ENCODE assay signal across 8 cellular contexts in genomic region chr9:2017459-2018161, GRCh38. TPM values are rescaled to one million over a fixed set of nuclear protein-coding genes. Genes with fewer than 3 reads are reported as not detected.
DNase-seq lines count a peak whose midpoint lies in the region; ATAC-seq, FAIRE-seq and TF ChIP-seq lines count a peak whose summit lies in the region.

No MANE protein-coding gene starts in this region.

- H3K9ac ChIP-seq in astrocyte (ENCODE audit: low read length) = peak overlapping the region; percentile 91

- no peaks in the 10 kb centered on the region for H3K36me3 ChIP-seq in astrocyte (ENCODE audit: insufficient read depth, low read length)
- H3K36me3 ChIP-seq in vagina = no peaks in the 10 kb centered on the region

- TF ChIP-seq CTCF in astrocyte (IDR thresholded peaks at IDR 0.05; ENCODE audit: insufficient read depth, low read depth, low read length) (no peak), vagina (IDR thresholded peaks at IDR 0.05) (no peak)

- peak; percentile 81 for DNase-seq in Daoy (ENCODE audit: low read depth)
- DNase-seq in KG1 (lab: John Stamatoyannopoulos, UW) = peak; percentile 42
- DNase-seq in T-helper 9 cell = peak; percentile 72
- DNase-seq in astrocyte (ENCODE audit: low read depth) = peak; percentile 84
- peak; percentile 84 for DNase-seq in hepatic stellate cell (ENCODE audit: low spot score)
- DNase-seq in renal cortical epithelial cell (ENCODE audit: low read depth) = peak; percentile 49
- no peak for DNase-seq in vagina (ENCODE audit: extremely low spot score in 2 of 2)

- TF ChIP-seq POLR2A in vagina (IDR thresholded peaks at IDR 0.05) = peak in 1 of 2 donors; percentile 65

- H3K4me1 ChIP-seq in astrocyte (ENCODE audit: insufficient read depth, low read length) (peaks cover 7% of the 10 kb centered on the region), vagina (peaks cover 51% of the 10 kb centered on the region)

- H4K20me1 ChIP-seq in astrocyte (ENCODE audit: insufficient read depth, low read length) = peaks cover 24% of the 10 kb centered on the region

- no peak for FAIRE-seq in astrocyte (lab: Jason Lieb, UNC)

- H3K4me3 Mint-ChIP-seq in astrocyte (ENCODE audit: unreplicated experiment) = peak overlapping the region; percentile 98

- H3K27ac Mint-ChIP-seq in astrocyte (ENCODE audit: unreplicated experiment) = peak overlapping the region; percentile 93

- peak; percentile 27 for ATAC-seq in GM21528 (IDR thresholded peaks at IDR 0.05; ENCODE audit: low FRiP score, unreplicated experiment)

- H3K27me3 ChIP-seq in astrocyte (ENCODE audit: insufficient read depth, low read length) = no peaks in the 10 kb centered on the region
- no peaks in the 10 kb centered on the region for H3K27me3 ChIP-seq in vagina

- intact Hi-C loops in vagina (cut with DNase I) = no loop called here

- H3K9me3 Mint-ChIP-seq in astrocyte (ENCODE audit: unreplicated experiment) = no peaks in the 10 kb centered on the region

- peak overlapping the region; percentile 93 for H3K4me2 ChIP-seq in astrocyte (ENCODE audit: low read length)

- peak overlapping the region; percentile 74 for H3K27ac ChIP-seq in astrocyte (ENCODE audit: low read depth, low read length)
- H3K27ac ChIP-seq in vagina = peak overlapping the region; percentile 98

- H3K4me3 ChIP-seq in astrocyte (ENCODE audit: insufficient read depth, low read depth, low read length) (peak overlapping the region; percentile 79), vagina (peak overlapping the region; percentile 69 to 94)

- peak overlapping the region; percentile 96 for H2AFZ ChIP-seq in astrocyte (ENCODE audit: low read depth, low read length)

- peaks cover 8% of the 10 kb centered on the region for H3K4me1 Mint-ChIP-seq in astrocyte (ENCODE audit: low read depth, unreplicated experiment)

- no peaks in the 10 kb centered on the region for H3K9me3 ChIP-seq in astrocyte (ENCODE audit: insufficient read depth, low read depth, low read length)
- H3K9me3 ChIP-seq in vagina = no peaks in the 10 kb centered on the region

- no peaks in the 10 kb centered on the region for H3K36me3 Mint-ChIP-seq in astrocyte (ENCODE audit: low read depth, unreplicated experiment)

- H3K27me3 Mint-ChIP-seq in astrocyte (ENCODE audit: low read depth, unreplicated experiment) = peaks cover 5% of the 10 kb centered on the region

- peaks cover 50% of the 10 kb centered on the region for H3K79me2 ChIP-seq in astrocyte (ENCODE audit: insufficient read depth, low read length)

RNA-seq across cellular contexts. Expression of gene SMARCA2, which starts 2.5 kb away (rescaled TPM):
- total RNA-seq in Daoy (2014; rRNA removed; shearing (Covaris generic)) = 56.6 and 90.3 TPM in 2 replicates
- 49.9 and 54.2 TPM in 2 replicates for total RNA-seq in astrocyte
- 41.5 and 186 TPM in 2 replicates for total RNA-seq in renal cortical epithelial cell
- total RNA-seq in vagina = 98.0 TPM

Comparison
In these comparisons a context has a peak if more than half of its experiments do, and no peak if none do; other contexts are left out.
1. DNase-seq: peak in Daoy (single experiment), KG1 (single experiment), T-helper 9 cell (single experiment), astrocyte (single experiment), hepatic stellate cell (single experiment) and renal cortical epithelial cell (single experiment); none in vagina (0 of 2).